ENCODE assay signal across 34 cellular contexts in genomic region chr7:79735012-79735411, GRCh38.
DNase-seq lines count a peak whose midpoint lies in the region; ATAC-seq, FAIRE-seq and TF ChIP-seq lines count a peak whose summit lies in the region.
"Had no signal": no experiment of that assay in that cellular context is flagged by ENCODE, and none has a peak within 500 bp of the region (broad histone marks: within the 10 kb centered on the region; RNA-seq: fewer than 3 reads in every experiment).

No MANE protein-coding gene starts in this region.

- peak; percentile 20 for FAIRE-seq in astrocyte (lab: Jason Lieb, UNC)
- FAIRE-seq: A549, D721Med had no signal

- in situ Hi-C loops in mammary epithelial cell (cut with MboI; ENCODE audit: low sequenced_read_pairs in 2 of 2) = no loop called here

- H3K4me1 Mint-ChIP-seq in astrocyte (ENCODE audit: low read depth, unreplicated experiment) = no peaks in the 10 kb centered on the region
- H3K4me1 Mint-ChIP-seq: B cell; CD14-positive monocyte; CD4-positive, alpha-beta memory T cell; CD4-positive, CD25-positive, alpha-beta regulatory T cell; CD8-positive, alpha-beta memory T cell had no signal

- dilution Hi-C loops in mammary epithelial cell (cut with HindIII; ENCODE audit: low sequenced_read_pairs) = no loop called here

- no peak overlapping the region for H3K27ac Mint-ChIP-seq in astrocyte (ENCODE audit: unreplicated experiment)
- H3K27ac Mint-ChIP-seq: B cell; CD14-positive monocyte; CD4-positive, alpha-beta memory T cell; CD4-positive, alpha-beta T cell; CD4-positive, CD25-positive, alpha-beta regulatory T cell; CD8-positive, alpha-beta memory T cell; CD8-positive, alpha-beta T cell had no signal

- no peaks in the 10 kb centered on the region; the same call in 1 of the 2 replicates for H3K9me2 ChIP-seq in SK-N-SH

- H3K27me3 ChIP-seq in SK-N-SH (ENCODE audit: insufficient read depth) (no peaks in the 10 kb centered on the region), mammary epithelial cell (ENCODE audit: insufficient read depth, low read length) (no peaks in the 10 kb centered on the region), breast epithelium (no peaks in the 10 kb centered on the region), astrocyte (ENCODE audit: insufficient read depth, low read length) (no peaks in the 10 kb centered on the region)
- H3K27me3 ChIP-seq: BE2C; BLaER1; BLaER1 treated with 17β-estradiol and CSF1 and Interleukin-3, amounts not matched to agents 10 nM and 100 nM had no signal

- peaks cover 9% of the 10 kb centered on the region for H3K9me3 Mint-ChIP-seq in astrocyte (ENCODE audit: unreplicated experiment)

- H3K27me3 Mint-ChIP-seq in astrocyte (ENCODE audit: low read depth, unreplicated experiment) = no peaks in the 10 kb centered on the region
- H3K27me3 Mint-ChIP-seq: B cell; CD4-positive, alpha-beta memory T cell; CD4-positive, alpha-beta T cell; CD4-positive, CD25-positive, alpha-beta regulatory T cell; CD8-positive, alpha-beta memory T cell had no signal

- no peak overlapping the region for H3K4me3 ChIP-seq in SK-N-SH (ENCODE audit: low read depth in 2 of 2, low read length in 1 of 2)
- no peak overlapping the region for H3K4me3 ChIP-seq in mammary epithelial cell (replicated peaks in 1 of 3; ENCODE audit: insufficient read depth in 1 of 3, low read depth in 2 of 3, low read length in 3 of 3)
- no peak overlapping the region for H3K4me3 ChIP-seq in breast epithelium
- H3K4me3 ChIP-seq in astrocyte (ENCODE audit: insufficient read depth, low read depth, low read length) = no peak overlapping the region
- H3K4me3 ChIP-seq: A549; BLaER1; BLaER1 treated with 17β-estradiol and CSF1 and Interleukin-3, amounts not matched to agents 10 nM and 100 nM had no signal

- H3K4me1 ChIP-seq in SK-N-SH (ENCODE audit: control insufficient read depth in 1 of 2, insufficient read depth in 2 of 2, low read depth in 1 of 2, low read length in 1 of 2) (no peaks in the 10 kb centered on the region), mammary epithelial cell (ENCODE audit: insufficient read depth, low read length) (no peaks in the 10 kb centered on the region), breast epithelium (no peaks in the 10 kb centered on the region), astrocyte (ENCODE audit: insufficient read depth, low read length) (no peaks in the 10 kb centered on the region)
- H3K4me1 ChIP-seq: A549; BE2C; BLaER1; BLaER1 treated with 17β-estradiol and CSF1 and Interleukin-3, amounts not matched to agents 10 nM and 100 nM; Caco-2 had no signal

- H3F3A ChIP-seq in SK-N-SH (replicated peaks; ENCODE audit: insufficient read depth) = peaks cover 3% of the 10 kb centered on the region

- TF ChIP-seq EP300 in SK-N-SH (IDR thresholded peaks at IDR 0.05; ENCODE audit: borderline replicate concordance in 1 of 2, low read depth in 1 of 2, low read length in 1 of 2) = no peak

- no peak overlapping the region for H3K4me3 Mint-ChIP-seq in astrocyte (ENCODE audit: unreplicated experiment)
- H3K4me3 Mint-ChIP-seq: B cell; CD14-positive monocyte; CD4-positive, alpha-beta memory T cell; CD4-positive, alpha-beta T cell; CD4-positive, CD25-positive, alpha-beta regulatory T cell; CD8-positive, alpha-beta memory T cell; CD8-positive, alpha-beta T cell had no signal

- CTCF ChIA-PET in SK-N-SH (lab: Yijun Ruan, JAX) (no interaction called here), mammary epithelial cell (lab: Charles Lee; ENCODE audit: low non-redundant PET) (no interaction called here)

- no peak for TF ChIP-seq POLR2A in breast epithelium (IDR thresholded peaks at IDR 0.05)

- H3K36me3 ChIP-seq in SK-N-SH (replicated peaks in 1 of 2; ENCODE audit: control insufficient read depth in 1 of 2, insufficient read depth in 2 of 2, low read length in 1 of 2) (peaks cover 0 to 4% of the 10 kb centered on the region in 2 experiments), mammary epithelial cell (ENCODE audit: insufficient read depth, low read length) (no peaks in the 10 kb centered on the region), breast epithelium (no peaks in the 10 kb centered on the region), astrocyte (ENCODE audit: insufficient read depth, low read length) (no peaks in the 10 kb centered on the region)
- H3K36me3 ChIP-seq: BE2C; BLaER1; BLaER1 treated with 17β-estradiol and CSF1 and Interleukin-3, amounts not matched to agents 10 nM and 100 nM had no signal

- DNase-seq in SK-N-SH (no peak), mammary epithelial cell (no peak), breast epithelium (ENCODE audit: low spot score in 2 of 2) (no peak), astrocyte (ENCODE audit: low read depth) (no peak), COLO829 (ENCODE audit: low spot score) (no peak)
- DNase-seq: 8988T; ACHN; AML-193; BE2C; C1 segment of cervical spinal cord; Caco-2; Calu3; CD4-positive, alpha-beta memory T cell; CD4-positive, alpha-beta T cell; CD4-positive, CD25-positive, alpha-beta regulatory T cell; CD8-positive, alpha-beta memory T cell; CD8-positive, alpha-beta T cell; COR-L47; DMS 273 treated with DMSO at 0.1 percent for 48 hours; DMS153; DMS53; DMS79; DMS79 treated with DMSO at 0.1 percent for 48 hours; DND-41; EL had no signal

- H3K27ac ChIP-seq in SK-N-SH (ENCODE audit: low read depth in 2 of 2, low read length in 1 of 2) (no peak overlapping the region), mammary epithelial cell (ENCODE audit: insufficient read depth, low read depth, low read length) (no peak overlapping the region), breast epithelium (no peak overlapping the region), astrocyte (ENCODE audit: low read depth, low read length) (no peak overlapping the region)
- H3K27ac ChIP-seq: 22Rv1; A549; BLaER1; BLaER1 treated with 17β-estradiol and CSF1 and Interleukin-3, amounts not matched to agents 10 nM and 100 nM; C4-2B had no signal

- no peaks in the 10 kb centered on the region for H4K20me1 ChIP-seq in SK-N-SH (ENCODE audit: insufficient read depth)
- H4K20me1 ChIP-seq in mammary epithelial cell (ENCODE audit: insufficient read depth, low read length) = no peaks in the 10 kb centered on the region
- no peaks in the 10 kb centered on the region for H4K20me1 ChIP-seq in astrocyte (ENCODE audit: insufficient read depth, low read length)
- H4K20me1 ChIP-seq: BLaER1; BLaER1 treated with 17β-estradiol and CSF1 and Interleukin-3, amounts not matched to agents 10 nM and 100 nM had no signal

- BruUV-seq in mammary epithelial cell (replicated peaks; lab: Mats Ljungman, UMichigan) = no TSS peak

- ATAC-seq in SK-N-SH treated with all-trans-retinoic acid at 6 μM for 48 hours = no peak
- ATAC-seq: A549; CD8-positive, alpha-beta T cell had no signal

- no peak overlapping the region for H3K4me2 ChIP-seq in SK-N-SH
- H3K4me2 ChIP-seq in mammary epithelial cell (ENCODE audit: insufficient read depth, low read depth, low read length) = no peak overlapping the region
- H3K4me2 ChIP-seq in astrocyte (ENCODE audit: low read length) = no peak overlapping the region
- H3K4me2 ChIP-seq: A549; BLaER1; BLaER1 treated with 17β-estradiol and CSF1 and Interleukin-3, amounts not matched to agents 10 nM and 100 nM had no signal

- POLR2A ChIA-PET in SK-N-SH (lab: Yijun Ruan, JAX) = no interaction called here

- peaks cover 3% of the 10 kb centered on the region for H3K36me3 Mint-ChIP-seq in astrocyte (ENCODE audit: low read depth, unreplicated experiment)
- H3K36me3 Mint-ChIP-seq: CD14-positive monocyte; CD4-positive, CD25-positive, alpha-beta regulatory T cell; CD8-positive, alpha-beta memory T cell; CD8-positive, alpha-beta T cell had no signal

- H3K9me3 ChIP-seq in SK-N-SH (peaks cover 23% of the 10 kb centered on the region; the same call in 1 of the 2 replicates), mammary epithelial cell (replicated peaks; ENCODE audit: insufficient read depth, low read length) (peaks cover 7% of the 10 kb centered on the region), breast epithelium (peaks cover 6 to 20% of the 10 kb centered on the region in 2 donors), astrocyte (ENCODE audit: insufficient read depth, low read depth, low read length) (peaks cover 5% of the 10 kb centered on the region)
- H3K9me3 ChIP-seq: BE2C had no signal

- intact Hi-C loops in mammary epithelial cell (cut with micrococcal nuclease) = no loop called here
- intact Hi-C loops in breast epithelium (cut with DNase I; ENCODE audit: low total_unique reads) = no loop called here

- TF ChIP-seq CTCF in SK-N-SH (IDR thresholded peaks at IDR 0.05) = no peak
- no peak for TF ChIP-seq CTCF in mammary epithelial cell (conservative IDR thresholded peaks at IDR 0.05 in 1 of 2, IDR thresholded peaks at IDR 0.05 in 1 of 2; ENCODE audit: extremely low read depth in 1 of 2, insufficient read depth in 1 of 2, low read depth in 1 of 2, low read length in 2 of 2)
- no peak for TF ChIP-seq CTCF in breast epithelium (IDR thresholded peaks at IDR 0.05)
- no peak for TF ChIP-seq CTCF in astrocyte (IDR thresholded peaks at IDR 0.05; ENCODE audit: insufficient read depth, low read depth, low read length)

- no peaks in the 10 kb centered on the region for H3K79me2 ChIP-seq in SK-N-SH (ENCODE audit: insufficient read depth)
- no peaks in the 10 kb centered on the region for H3K79me2 ChIP-seq in mammary epithelial cell (ENCODE audit: insufficient read depth, low read length)
- no peaks in the 10 kb centered on the region for H3K79me2 ChIP-seq in astrocyte (ENCODE audit: insufficient read depth, low read length)

- no peak for TF ChIP-seq RAD21 in SK-N-SH (IDR thresholded peaks at IDR 0.05; ENCODE audit: low read length)

- WGBS in SK-N-SH (ENCODE audit: low lambda C conversion rate) = 94% methylated on average over 1 of the region's 1 CpG
- WGBS in mammary epithelial cell (ENCODE audit: low coverage, missing lambda C conversion rate) = 100% methylated on average over 1 of the region's 1 CpG

- H3K9ac ChIP-seq in SK-N-SH (no peak overlapping the region), mammary epithelial cell (ENCODE audit: insufficient read depth, low read length) (no peak overlapping the region), astrocyte (ENCODE audit: low read length) (no peak overlapping the region)
- H3K9ac ChIP-seq: BLaER1; BLaER1 treated with 17β-estradiol and CSF1 and Interleukin-3, amounts not matched to agents 10 nM and 100 nM had no signal

- no peak overlapping the region for H2AFZ ChIP-seq in SK-N-SH (ENCODE audit: low read depth)
- peak overlapping the region; percentile 16 for H2AFZ ChIP-seq in mammary epithelial cell (ENCODE audit: low read depth, low read length)
- no peak overlapping the region for H2AFZ ChIP-seq in astrocyte (ENCODE audit: low read depth, low read length)

TF ChIP-seq in SK-N-SH treated with all-trans-retinoic acid at 6 μM for 48 hours, 23 proteins besides CTCF, POLR2A, EP300 and RAD21:
- TF ChIP-seq ZFP3 (CRISPR knock-in tag; IDR thresholded peaks at IDR 0.05) = no peak
- peak; percentile 92 for TF ChIP-seq ZNF8 (CRISPR knock-in tag; IDR thresholded peaks at IDR 0.05)
TF ChIP-seq in SK-N-SH treated with all-trans-retinoic acid at 6 μM for 48 hours: peak in this region for 1.

TF ChIP-seq in SK-N-SH, 30 proteins besides CTCF, POLR2A, EP300 and RAD21 (continues in another document):
- TF ChIP-seq GATA2 (CRISPR knock-in tag; IDR thresholded peaks at IDR 0.05) (no peak), FOSL2 (IDR thresholded peaks at IDR 0.05; ENCODE audit: borderline replicate concordance, low read depth) (no peak)
